Comparison of ENCODE assay signal across 8 cellular contexts in the genomic region with DNA sequence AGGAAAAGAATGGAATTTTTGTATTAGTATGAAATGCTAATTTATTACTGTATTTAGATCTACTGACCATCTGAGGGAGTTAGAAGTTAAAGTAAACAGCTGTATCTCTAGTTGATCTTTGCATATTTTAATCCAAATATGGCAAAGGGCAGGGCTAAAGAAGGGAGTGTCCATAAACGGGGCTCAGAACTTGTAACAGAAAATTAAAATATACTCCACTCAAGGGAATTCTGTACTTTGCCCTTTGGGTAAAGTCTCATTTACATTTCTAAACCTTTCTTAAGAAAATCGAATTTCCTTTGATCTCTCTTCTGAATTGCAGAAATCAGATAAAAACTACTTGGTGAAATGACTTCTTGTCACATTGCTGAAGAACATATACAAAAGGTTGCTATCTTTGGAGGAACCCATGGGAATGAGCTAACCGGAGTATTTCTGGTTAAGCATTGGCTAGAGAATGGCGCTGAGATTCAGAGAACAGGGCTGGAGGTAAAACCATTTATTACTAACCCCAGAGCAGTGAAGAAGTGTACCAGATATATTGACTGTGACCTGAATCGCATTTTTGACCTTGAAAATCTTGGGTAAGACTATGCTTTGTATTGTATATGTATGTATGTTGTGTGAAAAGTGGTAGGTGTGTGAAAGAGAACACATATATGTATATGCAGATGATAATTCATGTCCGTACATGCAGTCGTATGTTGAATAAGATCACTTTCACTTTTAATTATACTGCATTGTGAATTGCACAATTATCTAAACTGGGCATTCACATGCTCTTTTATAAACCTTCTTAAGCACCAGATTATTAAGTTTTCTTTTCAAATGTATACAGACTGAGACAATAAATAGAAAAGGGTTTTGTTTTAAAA. TPM values are rescaled to one million over a fixed set of nuclear protein-coding genes. Genes with fewer than 3 reads are reported as not detected.
DNase-seq lines count a peak whose midpoint lies in the region; ATAC-seq lines count a peak whose summit lies in the region.

A gene (plus strand): TSS at position 186 of the 875 bp plus-strand sequence. CDS start 163 bp downstream, at position 349.

- H3K4me3 ChIP-seq in muscle layer of colon (ENCODE audit: low read depth in 1 of 2, low read length in 2 of 2) (peak within 1 kb of the TSS; percentile 4 to 38), aorta (ENCODE audit: low read length in 2 of 2) (no peak within 1 kb of the TSS)

- WGBS in aorta, 2 donors, result 39 to 45% methylated on average over 7 of the region's 7 CpGs

- intact Hi-C loops in Right ventricle myocardium inferior (cut with DNase I) (no loop called here), cardiac septum (cut with DNase I) (no loop called here), aorta (cut with DNase I) (no loop called here)

- ATAC-seq in Right ventricle myocardium inferior, result peak; percentile 64
- peak; percentile 18 for ATAC-seq in esophagus mucosa
- peak; percentile 49 for ATAC-seq in aorta (ENCODE audit: low FRiP score)

- H3K9ac ChIP-seq in muscle layer of colon (ENCODE audit: low read length), result no peak within 1 kb of the TSS

- DNase-seq in Right ventricle myocardium inferior (ENCODE audit: missing footprints) (no peak), cardiac septum (ENCODE audit: low spot score) (no peak), aorta (no peak), HK-2 (ENCODE audit: unreplicated experiment) (no peak), DMS153 (lab: John Stamatoyannopoulos, UW) (no peak), NCI-H128 (lab: John Stamatoyannopoulos, UW; ENCODE audit: unreplicated experiment) (no peak)

- H3K27ac ChIP-seq in muscle layer of colon (ENCODE audit: low read depth, low read length) (no peak within 1 kb of the TSS), aorta (ENCODE audit: low read depth in 1 of 2, low read length in 2 of 2) (no peak within 1 kb of the TSS)

- H3K36me3 ChIP-seq in muscle layer of colon (ENCODE audit: insufficient read depth, low read length) (no peaks in the 10 kb centered on the region), aorta (ENCODE audit: control insufficient read depth in 1 of 2, insufficient read depth in 2 of 2, low read length in 1 of 2) (no peaks in the 10 kb centered on the region)

- H3K27me3 ChIP-seq in muscle layer of colon (ENCODE audit: control insufficient read depth in 1 of 2, insufficient read depth in 2 of 2, low read length in 2 of 2) (no peaks in the 10 kb centered on the region), aorta (ENCODE audit: control insufficient read depth in 1 of 2, insufficient read depth in 2 of 2, low read length in 1 of 2) (no peaks in the 10 kb centered on the region)

- H3K9me3 ChIP-seq in muscle layer of colon (ENCODE audit: low read length) (no peaks in the 10 kb centered on the region), aorta (ENCODE audit: control insufficient read depth, low read length) (no peaks in the 10 kb centered on the region)

- H3K4me1 ChIP-seq in muscle layer of colon (ENCODE audit: insufficient read depth, low read length) (peaks cover 10% of the 10 kb centered on the region), aorta (ENCODE audit: control insufficient read depth in 1 of 2, insufficient read depth in 2 of 2, low read length in 2 of 2) (no peaks in the 10 kb centered on the region)

RNA-seq across cellular contexts. Expression of the gene that starts here (rescaled TPM):
- 3.8 TPM for total RNA-seq in Right ventricle myocardium inferior
- 0.94 TPM for total RNA-seq in cardiac septum
- total RNA-seq in esophagus mucosa, result 0.56 TPM
- 1 to 10 TPM; 3.2 to 6.6 TPM for total RNA-seq in aorta
- 1 to 10 TPM in 1 of 2 donors, under 1 TPM in 1; 0.10 to 4.5 TPM for polyA plus RNA-seq in aorta

Comparison
In these comparisons a context has a peak if more than half of its experiments do, and no peak if none do; other contexts are left out.
1. Peak in ATAC-seq in esophagus mucosa; RNA of the gene not detected or under 1 TPM.
2. H3K4me3 ChIP-seq: peak in muscle layer of colon (2 of 2); none in aorta (0 of 2).
3. Peak in every context shown above with its lines, with median percentiles within 50 percentile points of each other: ATAC-seq.